ENCODE assay signal across 8 cellular contexts in genomic region chr1:9724706-9725476, GRCh38.
DNase-seq lines count a peak whose midpoint lies in the region; ATAC-seq and TF ChIP-seq lines count a peak whose summit lies in the region.

No MANE protein-coding gene starts in this region.

- H3K27me3 Mint-ChIP-seq in progenitor cell of endocrine pancreas: no peaks in the 10 kb centered on the region

- H3K27me3 ChIP-seq in GM06990 (replicated peaks; ENCODE audit: control insufficient read depth, insufficient read depth, low read length): no peaks in the 10 kb centered on the region

- H3K4me1 Mint-ChIP-seq in progenitor cell of endocrine pancreas (ENCODE audit: low read depth): no peaks in the 10 kb centered on the region

- H3K9me3 Mint-ChIP-seq in progenitor cell of endocrine pancreas (ENCODE audit: low read depth): no peaks in the 10 kb centered on the region

- peaks cover 57% of the 10 kb centered on the region for H3K36me3 ChIP-seq in GM06990 (ENCODE audit: control insufficient read depth, insufficient read depth, low read length)

- H3K4me3 Mint-ChIP-seq in progenitor cell of endocrine pancreas (ENCODE audit: low read depth): no peak overlapping the region

- H3K36me3 Mint-ChIP-seq in progenitor cell of endocrine pancreas (ENCODE audit: insufficient read depth): peaks cover 23% of the 10 kb centered on the region

- ATAC-seq in HG03460 (IDR thresholded peaks at IDR 0.05; ENCODE audit: unreplicated experiment): peak; percentile 56
- no peak for ATAC-seq in GM19328 (IDR thresholded peaks at IDR 0.05; ENCODE audit: unreplicated experiment)

- H3K4me3 ChIP-seq in GM06990 (replicated peaks; ENCODE audit: low read depth, low read length) (no peak overlapping the region), fibroblast of the aortic adventitia (ENCODE audit: low read depth, low read length) (no peak overlapping the region)

- peak; percentile 98 for TF ChIP-seq CTCF in GM06990 (IDR thresholded peaks at IDR 0.05; ENCODE audit: insufficient read depth, low read length, poor library complexity, severe bottlenecking)
- peak; percentile 86 for TF ChIP-seq CTCF in fibroblast of the aortic adventitia (IDR thresholded peaks at IDR 0.05; ENCODE audit: insufficient read depth, low read length)
- TF ChIP-seq CTCF in progenitor cell of endocrine pancreas (IDR thresholded peaks at IDR 0.05; ENCODE audit: unreplicated experiment): peak; percentile 81

- H3K27ac Mint-ChIP-seq in progenitor cell of endocrine pancreas: no peak overlapping the region

- DNase-seq in GM06990 (ENCODE audit: extremely low read depth, insufficient read length): no peak
- DNase-seq in RPMI7951 (ENCODE audit: low read depth): peak; percentile 53
- peak; percentile 57 to 58 for DNase-seq in activated T-helper 1 cell treated with anti-CD3 and anti-CD28 coated beads, Interleukin-2, amount 50 U/mL, for 16 hours (ENCODE audit: low read depth in 1 of 2, low spot score in 1 of 2)
- DNase-seq in fibroblast of the aortic adventitia (ENCODE audit: low read depth): peak; percentile 36
- peak; percentile 39 for DNase-seq in progenitor cell of endocrine pancreas (ENCODE audit: low spot score, unreplicated experiment)
- DNase-seq in NCI-H1048 (lab: John Stamatoyannopoulos, UW): no peak

Comparison
In these comparisons a context has a peak if more than half of its experiments do, and no peak if none do; other contexts are left out.
1. DNase-seq: peak in RPMI7951 (single experiment), activated T-helper 1 cell treated with anti-CD3 and anti-CD28 coated beads, Interleukin-2, amount 50 U/mL, for 16 hours (2 of 2), fibroblast of the aortic adventitia (single experiment) and progenitor cell of endocrine pancreas (single experiment); none in GM06990 (single experiment) and NCI-H1048 (single experiment).
2. Peak in every context shown above with its lines, with median percentiles within 50 percentile points of each other: CTCF ChIP-seq.